Comparison of ENCODE assay signal across 1 cellular context in the genomic region with DNA sequence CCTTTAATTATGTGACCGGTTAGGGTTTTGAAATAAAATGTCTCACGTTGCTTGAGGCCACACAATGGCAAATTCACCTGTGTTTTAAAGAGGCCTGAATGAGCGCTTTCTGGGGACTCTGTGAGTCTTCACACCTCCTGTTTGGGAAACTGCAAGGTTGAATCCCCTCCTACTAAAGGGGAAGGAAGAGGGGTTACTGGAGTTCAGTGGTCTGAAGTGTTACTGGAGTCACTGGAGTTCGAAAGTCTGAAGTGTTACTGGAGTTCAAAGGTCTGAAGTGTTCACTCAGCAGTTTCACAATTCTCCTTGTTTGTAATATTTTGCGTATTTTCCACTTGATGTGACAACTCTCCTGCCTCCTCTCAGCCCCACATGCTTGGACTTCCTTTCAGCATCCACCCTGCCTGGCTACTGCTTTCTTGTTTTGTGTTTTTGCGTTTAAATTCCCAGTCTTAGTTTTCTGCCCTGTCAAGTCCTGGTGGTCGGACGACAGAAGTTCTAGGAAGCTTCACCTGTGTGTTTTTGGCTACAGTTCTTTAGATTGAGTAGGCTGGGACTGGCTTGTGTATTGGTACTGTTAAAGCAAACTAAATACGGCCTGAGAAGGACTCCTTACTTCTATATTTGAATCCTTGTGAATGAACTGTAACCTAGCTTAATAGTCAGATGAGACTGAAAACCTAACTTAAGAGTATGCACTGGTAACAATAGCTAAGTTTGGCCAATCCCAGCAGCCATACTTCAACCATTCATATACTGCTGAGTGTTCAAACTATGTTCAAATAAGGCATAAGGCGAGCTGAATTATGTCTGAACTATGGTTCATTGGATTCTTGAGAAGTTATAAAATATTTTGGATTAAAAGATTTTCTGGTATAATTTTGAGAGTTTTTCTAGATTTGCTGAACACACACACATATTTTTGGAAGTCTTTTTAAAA.
TF ChIP-seq lines count a peak whose summit lies in the region.

No MANE protein-coding gene starts in this region.

TF ChIP-seq in HepG2, 621 proteins besides CTCF, POLR2A, EP300 and RAD21 (continued from another document and continues in another):
- TF ChIP-seq ZNF431 (CRISPR knock-in tag; IDR thresholded peaks at IDR 0.05; ENCODE audit: borderline replicate concordance, low read depth), result 0 out of 2 replicates have a peak, but pooled peaks have one; percentile 48
- TF ChIP-seq, protein P1, sequence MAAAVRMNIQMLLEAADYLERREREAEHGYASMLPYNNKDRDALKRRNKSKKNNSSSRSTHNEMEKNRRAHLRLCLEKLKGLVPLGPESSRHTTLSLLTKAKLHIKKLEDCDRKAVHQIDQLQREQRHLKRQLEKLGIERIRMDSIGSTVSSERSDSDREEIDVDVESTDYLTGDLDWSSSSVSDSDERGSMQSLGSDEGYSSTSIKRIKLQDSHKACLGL (CRISPR knock-in tag; IDR thresholded peaks at IDR 0.05), result no peak
- peak; percentile 44; the same call in 1 of the 2 replicates for TF ChIP-seq ZNF281 (CRISPR knock-in tag; IDR thresholded peaks at IDR 0.05; ENCODE audit: borderline replicate concordance)
- TF ChIP-seq ZNF17 (CRISPR knock-in tag; IDR thresholded peaks at IDR 0.05), result no peak
- no peak for TF ChIP-seq ZBTB33 (CRISPR knock-in tag; IDR thresholded peaks at IDR 0.05)
- TF ChIP-seq HOXA9 (CRISPR knock-in tag; IDR thresholded peaks at IDR 0.05; ENCODE audit: borderline replicate concordance), result no peak
- no peak for TF ChIP-seq ZNF747 (CRISPR knock-in tag; IDR thresholded peaks at IDR 0.05; ENCODE audit: borderline replicate concordance)
- no peak for TF ChIP-seq ZNF251 (CRISPR knock-in tag; IDR thresholded peaks at IDR 0.05)
- no peak for TF ChIP-seq NPAS2 (CRISPR knock-in tag; IDR thresholded peaks at IDR 0.05; ENCODE audit: borderline replicate concordance)
- no peak for TF ChIP-seq ZNF317 (CRISPR knock-in tag; IDR thresholded peaks at IDR 0.05)
- TF ChIP-seq RNF2 (conservative IDR thresholded peaks at IDR 0.05; ENCODE audit: low read depth), result no peak
- TF ChIP-seq SUZ12 (IDR thresholded peaks at IDR 0.05; ENCODE audit: low read depth, low read length), result no peak
- no peak for TF ChIP-seq SCMH1 (CRISPR knock-in tag; IDR thresholded peaks at IDR 0.05; ENCODE audit: borderline replicate concordance)
- TF ChIP-seq KAT8 (CRISPR knock-in tag; IDR thresholded peaks at IDR 0.05), result no peak; the same call in 1 of the 2 replicates
- no peak for TF ChIP-seq ZMAT5 (CRISPR knock-in tag; IDR thresholded peaks at IDR 0.05; ENCODE audit: borderline replicate concordance, low read depth)
- no peak for TF ChIP-seq ZBTB3 (CRISPR knock-in tag; IDR thresholded peaks at IDR 0.05; ENCODE audit: borderline replicate concordance, low read depth)
- no peak for TF ChIP-seq SP2 (CRISPR knock-in tag; IDR thresholded peaks at IDR 0.05)
- peak; percentile 40; the same call in 1 of the 2 replicates for TF ChIP-seq ZNF670 (CRISPR knock-in tag; IDR thresholded peaks at IDR 0.05; ENCODE audit: borderline replicate concordance)
- TF ChIP-seq HNF4A (CRISPR knock-in tag; IDR thresholded peaks at IDR 0.05), result peak; percentile 97
- TF ChIP-seq, protein P2, sequence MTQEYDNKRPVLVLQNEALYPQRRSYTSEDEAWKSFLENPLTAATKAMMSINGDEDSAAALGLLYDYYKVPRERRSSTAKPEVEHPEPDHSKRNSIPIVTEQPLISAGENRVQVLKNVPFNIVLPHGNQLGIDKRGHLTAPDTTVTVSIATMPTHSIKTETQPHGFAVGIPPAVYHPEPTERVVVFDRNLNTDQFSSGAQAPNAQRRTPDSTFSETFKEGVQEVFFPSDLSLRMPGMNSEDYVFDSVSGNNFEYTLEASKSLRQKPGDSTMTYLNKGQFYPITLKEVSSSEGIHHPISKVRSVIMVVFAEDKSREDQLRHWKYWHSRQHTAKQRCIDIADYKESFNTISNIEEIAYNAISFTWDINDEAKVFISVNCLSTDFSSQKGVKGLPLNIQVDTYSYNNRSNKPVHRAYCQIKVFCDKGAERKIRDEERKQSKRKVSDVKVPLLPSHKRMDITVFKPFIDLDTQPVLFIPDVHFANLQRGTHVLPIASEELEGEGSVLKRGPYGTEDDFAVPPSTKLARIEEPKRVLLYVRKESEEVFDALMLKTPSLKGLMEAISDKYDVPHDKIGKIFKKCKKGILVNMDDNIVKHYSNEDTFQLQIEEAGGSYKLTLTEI (CRISPR knock-in tag; conservative IDR thresholded peaks at IDR 0.05), result no peak
- no peak; the same call in 1 of the 2 replicates for TF ChIP-seq REPIN1 (CRISPR knock-in tag; IDR thresholded peaks at IDR 0.05; ENCODE audit: borderline replicate concordance, low read depth)
- TF ChIP-seq TGIF2 (CRISPR knock-in tag; IDR thresholded peaks at IDR 0.05), result no peak
- peak; percentile 42; the same call in 1 of the 2 replicates for TF ChIP-seq FOXK2 (IDR thresholded peaks at IDR 0.05)
- TF ChIP-seq, protein P3, sequence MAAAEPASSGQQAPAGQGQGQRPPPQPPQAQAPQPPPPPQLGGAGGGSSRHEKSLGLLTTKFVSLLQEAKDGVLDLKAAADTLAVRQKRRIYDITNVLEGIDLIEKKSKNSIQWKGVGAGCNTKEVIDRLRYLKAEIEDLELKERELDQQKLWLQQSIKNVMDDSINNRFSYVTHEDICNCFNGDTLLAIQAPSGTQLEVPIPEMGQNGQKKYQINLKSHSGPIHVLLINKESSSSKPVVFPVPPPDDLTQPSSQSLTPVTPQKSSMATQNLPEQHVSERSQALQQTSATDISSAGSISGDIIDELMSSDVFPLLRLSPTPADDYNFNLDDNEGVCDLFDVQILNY (CRISPR knock-in tag; conservative IDR thresholded peaks at IDR 0.05), result no peak
- TF ChIP-seq ZSCAN31 (CRISPR knock-in tag; IDR thresholded peaks at IDR 0.05; ENCODE audit: low read depth), result peak; percentile 78
- TF ChIP-seq ZNF256 (CRISPR knock-in tag; conservative IDR thresholded peaks at IDR 0.05), result no peak
- no peak for TF ChIP-seq ZFYVE20 (CRISPR knock-in tag; IDR thresholded peaks at IDR 0.05; ENCODE audit: borderline replicate concordance, low read depth)
- TF ChIP-seq ADNP (CRISPR knock-in tag; IDR thresholded peaks at IDR 0.05), result no peak
- TF ChIP-seq ZNF383 (CRISPR knock-in tag; IDR thresholded peaks at IDR 0.05; ENCODE audit: borderline replicate concordance), result no peak
- TF ChIP-seq HHEX (CRISPR knock-in tag; IDR thresholded peaks at IDR 0.05), result peak; percentile 43
- no peak for TF ChIP-seq SALL2 (CRISPR knock-in tag; IDR thresholded peaks at IDR 0.05)
- TF ChIP-seq ZNF337 (CRISPR knock-in tag; IDR thresholded peaks at IDR 0.05; ENCODE audit: borderline replicate concordance, low read depth), result no peak
- no peak for TF ChIP-seq ZNF30 (CRISPR knock-in tag; IDR thresholded peaks at IDR 0.05)
- no peak for TF ChIP-seq ZNF143 (CRISPR knock-in tag; IDR thresholded peaks at IDR 0.05)
- no peak for TF ChIP-seq ZNF367 (CRISPR knock-in tag; IDR thresholded peaks at IDR 0.05; ENCODE audit: borderline replicate concordance)
- TF ChIP-seq CENPT (CRISPR knock-in tag; IDR thresholded peaks at IDR 0.05; ENCODE audit: low read depth), result no peak
- TF ChIP-seq ZNF430 (CRISPR knock-in tag; IDR thresholded peaks at IDR 0.05), result no peak
- peak; percentile 59; the same call in 1 of the 2 replicates for TF ChIP-seq TOE1 (CRISPR knock-in tag; IDR thresholded peaks at IDR 0.05)
- TF ChIP-seq, protein P4, sequence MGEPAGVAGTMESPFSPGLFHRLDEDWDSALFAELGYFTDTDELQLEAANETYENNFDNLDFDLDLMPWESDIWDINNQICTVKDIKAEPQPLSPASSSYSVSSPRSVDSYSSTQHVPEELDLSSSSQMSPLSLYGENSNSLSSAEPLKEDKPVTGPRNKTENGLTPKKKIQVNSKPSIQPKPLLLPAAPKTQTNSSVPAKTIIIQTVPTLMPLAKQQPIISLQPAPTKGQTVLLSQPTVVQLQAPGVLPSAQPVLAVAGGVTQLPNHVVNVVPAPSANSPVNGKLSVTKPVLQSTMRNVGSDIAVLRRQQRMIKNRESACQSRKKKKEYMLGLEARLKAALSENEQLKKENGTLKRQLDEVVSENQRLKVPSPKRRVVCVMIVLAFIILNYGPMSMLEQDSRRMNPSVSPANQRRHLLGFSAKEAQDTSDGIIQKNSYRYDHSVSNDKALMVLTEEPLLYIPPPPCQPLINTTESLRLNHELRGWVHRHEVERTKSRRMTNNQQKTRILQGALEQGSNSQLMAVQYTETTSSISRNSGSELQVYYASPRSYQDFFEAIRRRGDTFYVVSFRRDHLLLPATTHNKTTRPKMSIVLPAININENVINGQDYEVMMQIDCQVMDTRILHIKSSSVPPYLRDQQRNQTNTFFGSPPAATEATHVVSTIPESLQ (CRISPR knock-in tag; conservative IDR thresholded peaks at IDR 0.05), result no peak
- TF ChIP-seq SETDB1 (CRISPR knock-in tag; IDR thresholded peaks at IDR 0.05; ENCODE audit: borderline replicate concordance), result no peak
- no peak for TF ChIP-seq NFRKB (IDR thresholded peaks at IDR 0.05)
- 0 out of 2 replicates have a peak, but pooled peaks have one; percentile 31 for TF ChIP-seq MIXL1 (CRISPR knock-in tag; IDR thresholded peaks at IDR 0.05)
- TF ChIP-seq RORA (CRISPR knock-in tag; IDR thresholded peaks at IDR 0.05), result no peak
- no peak for TF ChIP-seq ZNF282 (IDR thresholded peaks at IDR 0.05; ENCODE audit: partially characterized antibody)
- peak; percentile 72; the same call in 1 of the 2 replicates for TF ChIP-seq ZNF609 (CRISPR knock-in tag; IDR thresholded peaks at IDR 0.05; ENCODE audit: borderline replicate concordance)
- no peak for TF ChIP-seq MAFG (CRISPR knock-in tag; IDR thresholded peaks at IDR 0.05)
- no peak for TF ChIP-seq PTBP1 (IDR thresholded peaks at IDR 0.05; ENCODE audit: low read depth, low read length, poor library complexity, severe bottlenecking)
- TF ChIP-seq EZH2 (conservative IDR thresholded peaks at IDR 0.05; ENCODE audit: low read depth, low read length), result no peak
